In the genomic region with DNA sequence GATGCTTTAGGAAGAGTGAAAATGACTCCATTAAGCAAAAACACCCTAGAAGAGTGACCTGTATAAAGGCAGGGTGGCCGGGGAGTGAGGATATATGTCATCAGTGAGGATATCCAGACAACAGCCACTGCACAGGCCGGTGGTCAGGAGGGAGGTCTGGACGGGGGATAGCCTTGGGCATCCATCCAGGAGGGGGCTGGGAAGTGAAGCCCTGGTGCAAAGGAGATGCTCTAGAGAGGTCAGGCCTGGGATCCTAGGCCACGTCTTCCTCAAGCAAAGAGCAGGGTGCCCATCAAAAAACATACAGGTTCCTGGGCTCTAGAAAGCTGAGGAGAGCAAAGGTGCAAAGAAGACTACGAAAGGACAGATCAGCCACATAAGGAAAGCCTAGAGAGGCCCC, we compare ENCODE assay signal across 2 cellular contexts.
TF ChIP-seq lines count a peak whose summit lies in the region.

No MANE protein-coding gene starts in this region.

TF ChIP-seq in HepG2, 621 proteins besides CTCF, POLR2A, EP300 and RAD21:
- TF ChIP-seq PRPF4 (IDR thresholded peaks at IDR 0.05; ENCODE audit: low read depth, low read length, poor library complexity, severe bottlenecking) (no peak), ZNF501 (CRISPR knock-in tag; IDR thresholded peaks at IDR 0.05) (0 out of 2 replicates have a peak, but pooled peaks have one; percentile 5), KDM4B (CRISPR knock-in tag; IDR thresholded peaks at IDR 0.05) (no peak)
- TF ChIP-seq, protein P1, sequence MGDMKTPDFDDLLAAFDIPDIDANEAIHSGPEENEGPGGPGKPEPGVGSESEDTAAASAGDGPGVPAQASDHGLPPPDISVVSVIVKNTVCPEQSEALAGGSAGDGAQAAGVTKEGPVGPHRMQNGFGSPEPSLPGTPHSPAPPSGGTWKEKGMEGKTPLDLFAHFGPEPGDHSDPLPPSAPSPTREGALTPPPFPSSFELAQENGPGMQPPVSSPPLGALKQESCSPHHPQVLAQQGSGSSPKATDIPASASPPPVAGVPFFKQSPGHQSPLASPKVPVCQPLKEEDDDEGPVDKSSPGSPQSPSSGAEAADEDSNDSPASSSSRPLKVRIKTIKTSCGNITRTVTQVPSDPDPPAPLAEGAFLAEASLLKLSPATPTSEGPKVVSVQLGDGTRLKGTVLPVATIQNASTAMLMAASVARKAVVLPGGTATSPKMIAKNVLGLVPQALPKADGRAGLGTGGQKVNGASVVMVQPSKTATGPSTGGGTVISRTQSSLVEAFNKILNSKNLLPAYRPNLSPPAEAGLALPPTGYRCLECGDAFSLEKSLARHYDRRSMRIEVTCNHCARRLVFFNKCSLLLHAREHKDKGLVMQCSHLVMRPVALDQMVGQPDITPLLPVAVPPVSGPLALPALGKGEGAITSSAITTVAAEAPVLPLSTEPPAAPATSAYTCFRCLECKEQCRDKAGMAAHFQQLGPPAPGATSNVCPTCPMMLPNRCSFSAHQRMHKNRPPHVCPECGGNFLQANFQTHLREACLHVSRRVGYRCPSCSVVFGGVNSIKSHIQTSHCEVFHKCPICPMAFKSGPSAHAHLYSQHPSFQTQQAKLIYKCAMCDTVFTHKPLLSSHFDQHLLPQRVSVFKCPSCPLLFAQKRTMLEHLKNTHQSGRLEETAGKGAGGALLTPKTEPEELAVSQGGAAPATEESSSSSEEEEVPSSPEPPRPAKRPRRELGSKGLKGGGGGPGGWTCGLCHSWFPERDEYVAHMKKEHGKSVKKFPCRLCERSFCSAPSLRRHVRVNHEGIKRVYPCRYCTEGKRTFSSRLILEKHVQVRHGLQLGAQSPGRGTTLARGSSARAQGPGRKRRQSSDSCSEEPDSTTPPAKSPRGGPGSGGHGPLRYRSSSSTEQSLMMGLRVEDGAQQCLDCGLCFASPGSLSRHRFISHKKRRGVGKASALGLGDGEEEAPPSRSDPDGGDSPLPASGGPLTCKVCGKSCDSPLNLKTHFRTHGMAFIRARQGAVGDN (CRISPR knock-in tag; IDR thresholded peaks at IDR 0.05), result peak; percentile 57
- TF ChIP-seq, protein P2, sequence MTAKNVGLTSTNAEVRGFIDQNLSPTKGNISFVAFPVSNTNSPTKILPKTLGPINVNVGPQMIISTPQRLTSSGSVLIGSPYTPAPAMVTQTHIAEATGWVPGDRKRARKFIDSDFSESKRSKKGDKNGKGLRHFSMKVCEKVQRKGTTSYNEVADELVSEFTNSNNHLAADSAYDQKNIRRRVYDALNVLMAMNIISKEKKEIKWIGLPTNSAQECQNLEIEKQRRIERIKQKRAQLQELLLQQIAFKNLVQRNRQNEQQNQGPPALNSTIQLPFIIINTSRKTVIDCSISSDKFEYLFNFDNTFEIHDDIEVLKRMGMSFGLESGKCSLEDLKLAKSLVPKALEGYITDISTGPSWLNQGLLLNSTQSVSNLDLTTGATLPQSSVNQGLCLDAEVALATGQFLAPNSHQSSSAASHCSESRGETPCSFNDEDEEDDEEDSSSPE (CRISPR knock-in tag; IDR thresholded peaks at IDR 0.05), result no peak
- TF ChIP-seq, protein P3, sequence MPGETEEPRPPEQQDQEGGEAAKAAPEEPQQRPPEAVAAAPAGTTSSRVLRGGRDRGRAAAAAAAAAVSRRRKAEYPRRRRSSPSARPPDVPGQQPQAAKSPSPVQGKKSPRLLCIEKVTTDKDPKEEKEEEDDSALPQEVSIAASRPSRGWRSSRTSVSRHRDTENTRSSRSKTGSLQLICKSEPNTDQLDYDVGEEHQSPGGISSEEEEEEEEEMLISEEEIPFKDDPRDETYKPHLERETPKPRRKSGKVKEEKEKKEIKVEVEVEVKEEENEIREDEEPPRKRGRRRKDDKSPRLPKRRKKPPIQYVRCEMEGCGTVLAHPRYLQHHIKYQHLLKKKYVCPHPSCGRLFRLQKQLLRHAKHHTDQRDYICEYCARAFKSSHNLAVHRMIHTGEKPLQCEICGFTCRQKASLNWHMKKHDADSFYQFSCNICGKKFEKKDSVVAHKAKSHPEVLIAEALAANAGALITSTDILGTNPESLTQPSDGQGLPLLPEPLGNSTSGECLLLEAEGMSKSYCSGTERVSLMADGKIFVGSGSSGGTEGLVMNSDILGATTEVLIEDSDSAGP (CRISPR knock-in tag; IDR thresholded peaks at IDR 0.05; ENCODE audit: borderline replicate concordance), result peak; percentile 19; the same call in 1 of the 2 replicates
- TF ChIP-seq, protein P4, sequence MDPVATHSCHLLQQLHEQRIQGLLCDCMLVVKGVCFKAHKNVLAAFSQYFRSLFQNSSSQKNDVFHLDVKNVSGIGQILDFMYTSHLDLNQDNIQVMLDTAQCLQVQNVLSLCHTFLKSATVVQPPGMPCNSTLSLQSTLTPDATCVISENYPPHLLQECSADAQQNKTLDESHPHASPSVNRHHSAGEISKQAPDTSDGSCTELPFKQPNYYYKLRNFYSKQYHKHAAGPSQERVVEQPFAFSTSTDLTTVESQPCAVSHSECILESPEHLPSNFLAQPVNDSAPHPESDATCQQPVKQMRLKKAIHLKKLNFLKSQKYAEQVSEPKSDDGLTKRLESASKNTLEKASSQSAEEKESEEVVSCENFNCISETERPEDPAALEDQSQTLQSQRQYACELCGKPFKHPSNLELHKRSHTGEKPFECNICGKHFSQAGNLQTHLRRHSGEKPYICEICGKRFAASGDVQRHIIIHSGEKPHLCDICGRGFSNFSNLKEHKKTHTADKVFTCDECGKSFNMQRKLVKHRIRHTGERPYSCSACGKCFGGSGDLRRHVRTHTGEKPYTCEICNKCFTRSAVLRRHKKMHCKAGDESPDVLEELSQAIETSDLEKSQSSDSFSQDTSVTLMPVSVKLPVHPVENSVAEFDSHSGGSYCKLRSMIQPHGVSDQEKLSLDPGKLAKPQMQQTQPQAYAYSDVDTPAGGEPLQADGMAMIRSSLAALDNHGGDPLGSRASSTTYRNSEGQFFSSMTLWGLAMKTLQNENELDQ (CRISPR knock-in tag; IDR thresholded peaks at IDR 0.05; ENCODE audit: borderline replicate concordance), result no peak

TF ChIP-seq in WTC11, 78 proteins besides CTCF, POLR2A, EP300 and RAD21:
- TF ChIP-seq, protein P5, sequence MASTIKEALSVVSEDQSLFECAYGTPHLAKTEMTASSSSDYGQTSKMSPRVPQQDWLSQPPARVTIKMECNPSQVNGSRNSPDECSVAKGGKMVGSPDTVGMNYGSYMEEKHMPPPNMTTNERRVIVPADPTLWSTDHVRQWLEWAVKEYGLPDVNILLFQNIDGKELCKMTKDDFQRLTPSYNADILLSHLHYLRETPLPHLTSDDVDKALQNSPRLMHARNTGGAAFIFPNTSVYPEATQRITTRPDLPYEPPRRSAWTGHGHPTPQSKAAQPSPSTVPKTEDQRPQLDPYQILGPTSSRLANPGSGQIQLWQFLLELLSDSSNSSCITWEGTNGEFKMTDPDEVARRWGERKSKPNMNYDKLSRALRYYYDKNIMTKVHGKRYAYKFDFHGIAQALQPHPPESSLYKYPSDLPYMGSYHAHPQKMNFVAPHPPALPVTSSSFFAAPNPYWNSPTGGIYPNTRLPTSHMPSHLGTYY (CRISPR knock-in tag; IDR thresholded peaks at IDR 0.05), result no peak
- TF ChIP-seq ZNF416 (CRISPR knock-in tag; IDR thresholded peaks at IDR 0.05) (no peak), ZNF263 (CRISPR knock-in tag; IDR thresholded peaks at IDR 0.05; ENCODE audit: low read depth) (no peak), ETV6 (CRISPR knock-in tag; IDR thresholded peaks at IDR 0.05) (no peak), OVOL2 (CRISPR knock-in tag; IDR thresholded peaks at IDR 0.05; ENCODE audit: borderline replicate concordance) (no peak), NR2C2 (CRISPR knock-in tag; IDR thresholded peaks at IDR 0.05) (no peak), ZNF396 (CRISPR knock-in tag; IDR thresholded peaks at IDR 0.05; ENCODE audit: borderline replicate concordance) (no peak), KAT7 (CRISPR knock-in tag; IDR thresholded peaks at IDR 0.05; ENCODE audit: borderline replicate concordance) (no peak), CREM (CRISPR knock-in tag; IDR thresholded peaks at IDR 0.05) (no peak), MYBL2 (CRISPR knock-in tag; IDR thresholded peaks at IDR 0.05) (no peak), CREB1 (CRISPR knock-in tag; IDR thresholded peaks at IDR 0.05) (no peak), SMAD4 (CRISPR knock-in tag; IDR thresholded peaks at IDR 0.05) (no peak)
- TF ChIP-seq, protein P6, sequence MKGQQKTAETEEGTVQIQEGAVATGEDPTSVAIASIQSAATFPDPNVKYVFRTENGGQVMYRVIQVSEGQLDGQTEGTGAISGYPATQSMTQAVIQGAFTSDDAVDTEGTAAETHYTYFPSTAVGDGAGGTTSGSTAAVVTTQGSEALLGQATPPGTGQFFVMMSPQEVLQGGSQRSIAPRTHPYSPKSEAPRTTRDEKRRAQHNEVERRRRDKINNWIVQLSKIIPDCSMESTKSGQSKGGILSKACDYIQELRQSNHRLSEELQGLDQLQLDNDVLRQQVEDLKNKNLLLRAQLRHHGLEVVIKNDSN (CRISPR knock-in tag; IDR thresholded peaks at IDR 0.05), result no peak
- TF ChIP-seq, protein P7, sequence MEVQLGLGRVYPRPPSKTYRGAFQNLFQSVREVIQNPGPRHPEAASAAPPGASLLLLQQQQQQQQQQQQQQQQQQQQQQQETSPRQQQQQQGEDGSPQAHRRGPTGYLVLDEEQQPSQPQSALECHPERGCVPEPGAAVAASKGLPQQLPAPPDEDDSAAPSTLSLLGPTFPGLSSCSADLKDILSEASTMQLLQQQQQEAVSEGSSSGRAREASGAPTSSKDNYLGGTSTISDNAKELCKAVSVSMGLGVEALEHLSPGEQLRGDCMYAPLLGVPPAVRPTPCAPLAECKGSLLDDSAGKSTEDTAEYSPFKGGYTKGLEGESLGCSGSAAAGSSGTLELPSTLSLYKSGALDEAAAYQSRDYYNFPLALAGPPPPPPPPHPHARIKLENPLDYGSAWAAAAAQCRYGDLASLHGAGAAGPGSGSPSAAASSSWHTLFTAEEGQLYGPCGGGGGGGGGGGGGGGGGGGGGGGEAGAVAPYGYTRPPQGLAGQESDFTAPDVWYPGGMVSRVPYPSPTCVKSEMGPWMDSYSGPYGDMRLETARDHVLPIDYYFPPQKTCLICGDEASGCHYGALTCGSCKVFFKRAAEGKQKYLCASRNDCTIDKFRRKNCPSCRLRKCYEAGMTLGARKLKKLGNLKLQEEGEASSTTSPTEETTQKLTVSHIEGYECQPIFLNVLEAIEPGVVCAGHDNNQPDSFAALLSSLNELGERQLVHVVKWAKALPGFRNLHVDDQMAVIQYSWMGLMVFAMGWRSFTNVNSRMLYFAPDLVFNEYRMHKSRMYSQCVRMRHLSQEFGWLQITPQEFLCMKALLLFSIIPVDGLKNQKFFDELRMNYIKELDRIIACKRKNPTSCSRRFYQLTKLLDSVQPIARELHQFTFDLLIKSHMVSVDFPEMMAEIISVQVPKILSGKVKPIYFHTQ (CRISPR knock-in tag; IDR thresholded peaks at IDR 0.05), result no peak
- TF ChIP-seq, protein P8, sequence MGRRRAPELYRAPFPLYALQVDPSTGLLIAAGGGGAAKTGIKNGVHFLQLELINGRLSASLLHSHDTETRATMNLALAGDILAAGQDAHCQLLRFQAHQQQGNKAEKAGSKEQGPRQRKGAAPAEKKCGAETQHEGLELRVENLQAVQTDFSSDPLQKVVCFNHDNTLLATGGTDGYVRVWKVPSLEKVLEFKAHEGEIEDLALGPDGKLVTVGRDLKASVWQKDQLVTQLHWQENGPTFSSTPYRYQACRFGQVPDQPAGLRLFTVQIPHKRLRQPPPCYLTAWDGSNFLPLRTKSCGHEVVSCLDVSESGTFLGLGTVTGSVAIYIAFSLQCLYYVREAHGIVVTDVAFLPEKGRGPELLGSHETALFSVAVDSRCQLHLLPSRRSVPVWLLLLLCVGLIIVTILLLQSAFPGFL (CRISPR knock-in tag; IDR thresholded peaks at IDR 0.05; ENCODE audit: borderline replicate concordance), result no peak
- TF ChIP-seq, protein P9, sequence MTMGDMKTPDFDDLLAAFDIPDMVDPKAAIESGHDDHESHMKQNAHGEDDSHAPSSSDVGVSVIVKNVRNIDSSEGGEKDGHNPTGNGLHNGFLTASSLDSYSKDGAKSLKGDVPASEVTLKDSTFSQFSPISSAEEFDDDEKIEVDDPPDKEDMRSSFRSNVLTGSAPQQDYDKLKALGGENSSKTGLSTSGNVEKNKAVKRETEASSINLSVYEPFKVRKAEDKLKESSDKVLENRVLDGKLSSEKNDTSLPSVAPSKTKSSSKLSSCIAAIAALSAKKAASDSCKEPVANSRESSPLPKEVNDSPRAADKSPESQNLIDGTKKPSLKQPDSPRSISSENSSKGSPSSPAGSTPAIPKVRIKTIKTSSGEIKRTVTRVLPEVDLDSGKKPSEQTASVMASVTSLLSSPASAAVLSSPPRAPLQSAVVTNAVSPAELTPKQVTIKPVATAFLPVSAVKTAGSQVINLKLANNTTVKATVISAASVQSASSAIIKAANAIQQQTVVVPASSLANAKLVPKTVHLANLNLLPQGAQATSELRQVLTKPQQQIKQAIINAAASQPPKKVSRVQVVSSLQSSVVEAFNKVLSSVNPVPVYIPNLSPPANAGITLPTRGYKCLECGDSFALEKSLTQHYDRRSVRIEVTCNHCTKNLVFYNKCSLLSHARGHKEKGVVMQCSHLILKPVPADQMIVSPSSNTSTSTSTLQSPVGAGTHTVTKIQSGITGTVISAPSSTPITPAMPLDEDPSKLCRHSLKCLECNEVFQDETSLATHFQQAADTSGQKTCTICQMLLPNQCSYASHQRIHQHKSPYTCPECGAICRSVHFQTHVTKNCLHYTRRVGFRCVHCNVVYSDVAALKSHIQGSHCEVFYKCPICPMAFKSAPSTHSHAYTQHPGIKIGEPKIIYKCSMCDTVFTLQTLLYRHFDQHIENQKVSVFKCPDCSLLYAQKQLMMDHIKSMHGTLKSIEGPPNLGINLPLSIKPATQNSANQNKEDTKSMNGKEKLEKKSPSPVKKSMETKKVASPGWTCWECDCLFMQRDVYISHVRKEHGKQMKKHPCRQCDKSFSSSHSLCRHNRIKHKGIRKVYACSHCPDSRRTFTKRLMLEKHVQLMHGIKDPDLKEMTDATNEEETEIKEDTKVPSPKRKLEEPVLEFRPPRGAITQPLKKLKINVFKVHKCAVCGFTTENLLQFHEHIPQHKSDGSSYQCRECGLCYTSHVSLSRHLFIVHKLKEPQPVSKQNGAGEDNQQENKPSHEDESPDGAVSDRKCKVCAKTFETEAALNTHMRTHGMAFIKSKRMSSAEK (CRISPR knock-in tag; IDR thresholded peaks at IDR 0.05; ENCODE audit: borderline replicate concordance), result no peak
- TF ChIP-seq, protein P10, sequence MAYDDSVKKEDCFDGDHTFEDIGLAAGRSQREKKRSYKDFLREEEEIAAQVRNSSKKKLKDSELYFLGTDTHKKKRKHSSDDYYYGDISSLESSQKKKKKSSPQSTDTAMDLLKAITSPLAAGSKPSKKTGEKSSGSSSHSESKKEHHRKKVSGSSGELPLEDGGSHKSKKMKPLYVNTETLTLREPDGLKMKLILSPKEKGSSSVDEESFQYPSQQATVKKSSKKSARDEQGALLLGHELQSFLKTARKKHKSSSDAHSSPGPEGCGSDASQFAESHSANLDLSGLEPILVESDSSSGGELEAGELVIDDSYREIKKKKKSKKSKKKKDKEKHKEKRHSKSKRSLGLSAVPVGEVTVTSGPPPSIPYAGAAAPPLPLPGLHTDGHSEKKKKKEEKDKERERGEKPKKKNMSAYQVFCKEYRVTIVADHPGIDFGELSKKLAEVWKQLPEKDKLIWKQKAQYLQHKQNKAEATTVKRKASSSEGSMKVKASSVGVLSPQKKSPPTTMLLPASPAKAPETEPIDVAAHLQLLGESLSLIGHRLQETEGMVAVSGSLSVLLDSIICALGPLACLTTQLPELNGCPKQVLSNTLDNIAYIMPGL (CRISPR knock-in tag; IDR thresholded peaks at IDR 0.05), result no peak
